Comparison of ENCODE assay signal across 22 cellular contexts in the genomic region with DNA sequence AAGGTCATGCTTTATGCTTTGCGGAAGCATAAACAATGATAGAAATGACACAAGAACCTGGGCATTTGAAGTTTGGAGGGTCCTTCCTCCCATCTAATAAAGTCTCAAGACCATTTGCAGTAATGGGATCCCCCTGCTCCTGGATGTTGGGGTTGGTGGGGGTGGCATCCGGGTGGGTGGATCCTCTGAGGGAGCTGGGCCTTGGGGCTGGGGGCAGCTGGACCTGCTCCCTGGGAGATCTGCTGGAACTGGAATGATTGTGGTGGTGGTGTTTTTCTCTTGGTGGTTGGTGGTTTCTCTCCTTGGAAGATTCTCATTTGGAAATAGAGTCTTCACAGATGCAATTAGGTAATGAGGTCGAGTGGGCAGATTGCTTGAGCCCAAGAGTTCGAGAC. TPM values are rescaled to one million over a fixed set of nuclear protein-coding genes. Genes with fewer than 3 reads are reported as not detected.
DNase-seq lines count a peak whose midpoint lies in the region; ATAC-seq and TF ChIP-seq lines count a peak whose summit lies in the region.
"Had no signal": no experiment of that assay in that cellular context is flagged by ENCODE, and none has a peak within 500 bp of the region (broad histone marks: within the 10 kb centered on the region; RNA-seq: fewer than 3 reads in every experiment).

No MANE protein-coding gene starts in this region.

- intact Hi-C loops in CD8-positive, alpha-beta T cell (cut with DNase I, micrococcal nuclease), result no loop called here
- intact Hi-C loops in activated T-helper 2 cell treated with anti-CD3 and anti-CD28 coated beads, Interferon-gamma antibody, Interleukin-2, Interleukin-4, amounts not matched to agents 10 μg/mL and 5 μg/mL and 100 μg/mL, durations not matched to agents 14 hours and 24 hours and 36 hours (cut with micrococcal nuclease), result loop anchor here (5.0 kb wide), 1 partner anchor 858 kb away; no protein-coding TSS in a partner anchor
- intact Hi-C loops in natural killer cell (cut with micrococcal nuclease), result loop anchor here (5.0 kb wide), 3 partner anchors 62 to 108 kb away; partner anchors contain the start of gene CARS1

- H3K27me3 ChIP-seq in CD8-positive, alpha-beta T cell (ENCODE audit: insufficient read depth, low read length), result no peaks in the 10 kb centered on the region
- H3K27me3 ChIP-seq: BE2C, hepatocyte, SJCRH30 had no signal

- DNase-seq in activated CD4-positive, CD25-positive, alpha-beta regulatory T cell treated with anti-CD3 and anti-CD28 coated beads, Interleukin-2, amount 50 U/mL, for 72 hours, result peak; percentile 25
- peak in 1 of 7 experiments; percentile 35 for DNase-seq in CD8-positive, alpha-beta T cell
- no peak for DNase-seq in activated T-helper 2 cell treated with anti-CD3 and anti-CD28 coated beads, Interferon-gamma antibody, Interleukin-2, Interleukin-4, amounts not matched to agents 10 μg/mL and 5 μg/mL and 100 μg/mL, durations not matched to agents 14 hours and 24 hours and 36 hours (ENCODE audit: low spot score)
- no peak for DNase-seq in natural killer cell
- no peak for DNase-seq in COLO668 (lab: John Stamatoyannopoulos, UW; ENCODE audit: unreplicated experiment)
- DNase-seq: activated CD4-positive, CD25-positive, alpha-beta regulatory T cell; BE2C; dermis blood vessel endothelial cell; foreskin fibroblast; H9; lower lobe of right lung; NCI-H1436; NCI-H2171 treated with DMSO at 0.1 percent for 48 hours; SJCRH30; stimulated activated CD4-positive, alpha-beta T cell treated with anti-CD3 and anti-CD28 coated beads, Interleukin-1b, Interleukin-23, amount 100 ng/mL, for 48 hours had no signal

- H3K36me3 Mint-ChIP-seq in CD8-positive, alpha-beta T cell, result peaks cover 16% of the 10 kb centered on the region
- H3K36me3 Mint-ChIP-seq in activated T-helper 2 cell treated with anti-CD3 and anti-CD28 coated beads, Interferon-gamma antibody, Interleukin-2, Interleukin-4, amounts not matched to agents 10 μg/mL and 5 μg/mL and 100 μg/mL, durations not matched to agents 14 hours and 24 hours and 36 hours (ENCODE audit: low read depth), result peaks cover 23% of the 10 kb centered on the region
- H3K36me3 Mint-ChIP-seq in natural killer cell, result no peaks in the 10 kb centered on the region

- no peaks in the 10 kb centered on the region for H3K9me3 Mint-ChIP-seq in CD8-positive, alpha-beta T cell
- H3K9me3 Mint-ChIP-seq in activated T-helper 2 cell treated with anti-CD3 and anti-CD28 coated beads, Interferon-gamma antibody, Interleukin-2, Interleukin-4, amounts not matched to agents 10 μg/mL and 5 μg/mL and 100 μg/mL, durations not matched to agents 14 hours and 24 hours and 36 hours, result no peaks in the 10 kb centered on the region
- no peaks in the 10 kb centered on the region for H3K9me3 Mint-ChIP-seq in natural killer cell
- H3K9me3 Mint-ChIP-seq: H9 had no signal

- CTCF ChIA-PET in CD8-positive, alpha-beta T cell (lab: Charles Lee), result interaction anchor here (1.0 to 1.8 kb wide), 3 partner anchors 13 to 27 kb away, joined by 3 to 6 read pairs (median 4); no protein-coding TSS in a partner anchor

- no peak overlapping the region for H3K27ac Mint-ChIP-seq in CD8-positive, alpha-beta T cell
- no peak overlapping the region for H3K27ac Mint-ChIP-seq in activated T-helper 2 cell treated with anti-CD3 and anti-CD28 coated beads, Interferon-gamma antibody, Interleukin-2, Interleukin-4, amounts not matched to agents 10 μg/mL and 5 μg/mL and 100 μg/mL, durations not matched to agents 14 hours and 24 hours and 36 hours
- H3K27ac Mint-ChIP-seq in natural killer cell, result no peak overlapping the region
- H3K27ac Mint-ChIP-seq: H9 had no signal

- no peaks in the 10 kb centered on the region for H3K36me3 ChIP-seq in CD8-positive, alpha-beta T cell (ENCODE audit: insufficient read depth, low read length)
- H3K36me3 ChIP-seq: BE2C, prostate gland, SJCRH30 had no signal

- no peak overlapping the region for H3K27ac ChIP-seq in CD8-positive, alpha-beta T cell (ENCODE audit: low read depth, low read length)
- H3K27ac ChIP-seq: epithelial cell of prostate, hepatocyte, HL-60, lower lobe of right lung, prostate gland, SJCRH30 had no signal

- H3K4me3 ChIP-seq in CD8-positive, alpha-beta T cell (ENCODE audit: low read depth, low read length), result no peak overlapping the region
- H3K4me3 ChIP-seq: hepatocyte, lower lobe of right lung, prostate gland, SJCRH30 had no signal

- H3K4me1 Mint-ChIP-seq in CD8-positive, alpha-beta T cell (ENCODE audit: low read depth), result peaks cover 15% of the 10 kb centered on the region
- peaks cover 11% of the 10 kb centered on the region for H3K4me1 Mint-ChIP-seq in activated T-helper 2 cell treated with anti-CD3 and anti-CD28 coated beads, Interferon-gamma antibody, Interleukin-2, Interleukin-4, amounts not matched to agents 10 μg/mL and 5 μg/mL and 100 μg/mL, durations not matched to agents 14 hours and 24 hours and 36 hours (ENCODE audit: low read depth)
- peaks cover 23 to 35% of the 10 kb centered on the region in 2 donors for H3K4me1 Mint-ChIP-seq in natural killer cell

- H3K4me1 ChIP-seq in CD8-positive, alpha-beta T cell (ENCODE audit: insufficient read depth, low read length), result peaks cover 4% of the 10 kb centered on the region
- H3K4me1 ChIP-seq: BE2C had no signal

- POLR2A ChIA-PET in CD8-positive, alpha-beta T cell (lab: Charles Lee), result interaction anchor here (1.0 to 1.9 kb wide), 2 partner anchors 13 to 20 kb away, joined by 6 to 11 read pairs; no protein-coding TSS in a partner anchor

- no peak for ATAC-seq in activated CD4-positive, CD25-positive, alpha-beta regulatory T cell treated with anti-CD3 and anti-CD28 coated beads, Interleukin-2, amount 50 U/mL, for 24 hours
- no peak for ATAC-seq in CD8-positive, alpha-beta T cell
- ATAC-seq in natural killer cell (no peak), GM21528 (IDR thresholded peaks at IDR 0.05; ENCODE audit: low FRiP score, unreplicated experiment) (no peak), HG02610 (IDR thresholded peaks at IDR 0.05; ENCODE audit: unreplicated experiment) (no peak)
- ATAC-seq: lower lobe of right lung had no signal

- H3K4me3 Mint-ChIP-seq in CD8-positive, alpha-beta T cell, result peak overlapping the region; percentile 32
- peak overlapping the region; percentile 53 for H3K4me3 Mint-ChIP-seq in activated T-helper 2 cell treated with anti-CD3 and anti-CD28 coated beads, Interferon-gamma antibody, Interleukin-2, Interleukin-4, amounts not matched to agents 10 μg/mL and 5 μg/mL and 100 μg/mL, durations not matched to agents 14 hours and 24 hours and 36 hours (ENCODE audit: low read depth)
- H3K4me3 Mint-ChIP-seq in natural killer cell, result peak overlapping the region; percentile 51

- H3K27me3 Mint-ChIP-seq in CD8-positive, alpha-beta T cell (ENCODE audit: low read depth), result no peaks in the 10 kb centered on the region
- H3K27me3 Mint-ChIP-seq in activated T-helper 2 cell treated with anti-CD3 and anti-CD28 coated beads, Interferon-gamma antibody, Interleukin-2, Interleukin-4, amounts not matched to agents 10 μg/mL and 5 μg/mL and 100 μg/mL, durations not matched to agents 14 hours and 24 hours and 36 hours (ENCODE audit: low read depth), result no peaks in the 10 kb centered on the region
- no peaks in the 10 kb centered on the region for H3K27me3 Mint-ChIP-seq in natural killer cell (ENCODE audit: low read depth in 2 of 2)

- no peaks in the 10 kb centered on the region for H3K9me3 ChIP-seq in CD8-positive, alpha-beta T cell (ENCODE audit: low read length)
- H3K9me3 ChIP-seq: BE2C, lower lobe of right lung, prostate gland, SJCRH30 had no signal

- TF ChIP-seq CTCF in CD8-positive, alpha-beta T cell (IDR thresholded peaks at IDR 0.05), result no peak
- no peak for TF ChIP-seq CTCF in natural killer cell (IDR thresholded peaks at IDR 0.05)

RNA-seq across cellular contexts. Expression of gene NAP1L4, which starts 2.2 kb away (rescaled TPM):
- 100 to 1,000 TPM; 276 to 290 TPM for total RNA-seq in CD8-positive, alpha-beta T cell
- 267 and 286 TPM in 2 replicates for total RNA-seq in activated T-helper 2 cell treated with anti-CD3 and anti-CD28 coated beads, Interferon-gamma antibody, Interleukin-2, Interleukin-4, amounts not matched to agents 10 μg/mL and 5 μg/mL and 100 μg/mL, durations not matched to agents 14 hours and 24 hours and 36 hours
- total RNA-seq in natural killer cell, result 100 to 1,000 TPM; 219 to 244 (median 237) TPM

Comparison
In these comparisons a context has a peak if more than half of its experiments do, and no peak if none do; other contexts are left out.
1. intact Hi-C loops: an anchor here in activated T-helper 2 cell treated with anti-CD3 and anti-CD28 coated beads, Interferon-gamma antibody, Interleukin-2, Interleukin-4, amounts not matched to agents 10 μg/mL and 5 μg/mL and 100 μg/mL, durations not matched to agents 14 hours and 24 hours and 36 hours (5.0 kb wide) and natural killer cell (5.0 kb wide); none called in CD8-positive, alpha-beta T cell.